Comparison of ENCODE assay signal across 7 cellular contexts in genomic region chr19:44304659-44305193, GRCh38. TPM values are rescaled to one million over a fixed set of nuclear protein-coding genes. Genes with fewer than 3 reads are reported as not detected.
DNase-seq lines count a peak whose midpoint lies in the region; ATAC-seq, FAIRE-seq and TF ChIP-seq lines count a peak whose summit lies in the region.

Gene ZNF235 (minus strand): TSS chr19:44305025. CDS start chr19:44303404, 1,621 bp downstream.

- no peak for TF ChIP-seq CTCF in sigmoid colon (IDR thresholded peaks at IDR 0.05)

- no peak for TF ChIP-seq EP300 in sigmoid colon (IDR thresholded peaks at IDR 0.05)

- FAIRE-seq in GM18507 (lab: Jason Lieb, UNC): peak; percentile 96
- FAIRE-seq in TTC549 (lab: Jason Lieb, UNC): peak; percentile 95

- H3K36me3 ChIP-seq in iPS DF 6.9 (ENCODE audit: control insufficient read depth, insufficient read depth, low read length) (no peaks in the 10 kb centered on the region), sigmoid colon (peaks cover 0 to 26% (median 14%) of the 10 kb centered on the region in 4 donors)

- DNase-seq in GM18507 (ENCODE audit: extremely low spot score, insufficient read length, low read depth): peak; percentile 77
- peak; percentile 88 for DNase-seq in NCI-H2029 treated with DMSO at 0.1 percent for 48 hours (lab: John Stamatoyannopoulos, UW)
- peak; percentile 81 for DNase-seq in brain pericyte (ENCODE audit: low read depth, low spot score)
- peak; percentile 82 for DNase-seq in iPS DF 6.9 (ENCODE audit: low read depth, low spot score)
- peak; percentile 95 for DNase-seq in sigmoid colon

- no peaks in the 10 kb centered on the region for H3K4me1 ChIP-seq in iPS DF 6.9 (ENCODE audit: control insufficient read depth, insufficient read depth, low read length)
- peaks cover 0 to 12% (median 10%) of the 10 kb centered on the region in 4 donors for H3K4me1 ChIP-seq in sigmoid colon

- peak; percentile 32 to 42 for TF ChIP-seq POLR2A in sigmoid colon (IDR thresholded peaks at IDR 0.05)

- H3K27ac ChIP-seq in iPS DF 6.9 (ENCODE audit: low read length) (no peak within 1 kb of the TSS), sigmoid colon (peak within 1 kb of the TSS; percentile 76 to 89 (median 89))

- H3K27me3 ChIP-seq in iPS DF 6.9 (ENCODE audit: control insufficient read depth, insufficient read depth, low read length) (no peaks in the 10 kb centered on the region), sigmoid colon (no peaks in the 10 kb centered on the region)

- peak; percentile 85 for ATAC-seq in HG02970 (IDR thresholded peaks at IDR 0.05; ENCODE audit: low FRiP score, unreplicated experiment)

- WGBS in iPS DF 6.9 (ENCODE audit: insufficient coverage, insufficient read length): no CpG with 5 or more reads among the region's 31 CpGs
- WGBS in sigmoid colon, 2 donors: 0% methylated on average over 31 of the region's 31 CpGs

- intact Hi-C loops in sigmoid colon (cut with DNase I): loop anchor here (2.0 kb wide), 3 partner anchors 52 to 192 kb away; partner anchors contain the start of genes ZNF112, ZNF225 and ZNF227

- H3K4me3 ChIP-seq in iPS DF 6.9 (ENCODE audit: low read length): peak within 1 kb of the TSS; percentile 81
- peak within 1 kb of the TSS; percentile 57 to 84 (median 78) for H3K4me3 ChIP-seq in sigmoid colon

- H3K9me3 ChIP-seq in iPS DF 6.9 (ENCODE audit: control insufficient read depth, insufficient read depth, low read length): no peaks in the 10 kb centered on the region
- peaks cover 0 to 7% (median 0%) of the 10 kb centered on the region in 4 donors for H3K9me3 ChIP-seq in sigmoid colon

RNA-seq across cellular contexts. Expression of gene ZNF235, which starts in this region (rescaled TPM):
- 10 to 100 TPM in 2 of 4 donors, 1 to 10 TPM in 2; 5.8 to 12.7 (median 9.0) TPM for total RNA-seq in sigmoid colon
- 1 to 10 TPM; 1.2 to 2.9 (median 1.8) TPM for polyA plus RNA-seq in sigmoid colon
